Comparison of ENCODE assay signal across 8 cellular contexts in the genomic region with DNA sequence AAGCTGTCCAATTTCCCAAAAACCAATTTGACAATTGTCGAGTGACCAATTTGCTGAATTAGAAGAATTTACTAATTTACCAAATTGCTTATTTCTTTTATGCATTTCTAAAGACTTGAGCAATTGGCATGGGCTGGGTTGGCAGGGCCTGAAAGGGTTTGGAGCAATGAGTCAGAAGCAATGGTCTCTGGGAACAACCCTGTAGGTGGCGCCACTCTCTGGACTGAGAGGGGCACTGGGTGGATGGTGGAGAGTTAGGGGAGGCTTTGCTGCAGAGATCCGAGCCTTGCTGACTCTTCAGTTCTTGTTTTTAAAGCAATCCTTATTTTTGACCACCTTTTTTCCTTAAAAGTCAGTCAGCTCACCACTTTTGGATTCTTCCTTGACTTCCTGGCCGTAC.
DNase-seq lines count a peak whose midpoint lies in the region; ATAC-seq, FAIRE-seq and TF ChIP-seq lines count a peak whose summit lies in the region.

No MANE protein-coding gene starts in this region.

- no peak overlapping the region for H3K4me3 ChIP-seq in KMS-11 (IDR thresholded peaks at IDR 0.05; ENCODE audit: insufficient read depth, low read depth, low read length)
- H3K4me3 ChIP-seq in stomach: no peak overlapping the region
- no peak overlapping the region for H3K4me3 ChIP-seq in effector memory CD4-positive, alpha-beta T cell (ENCODE audit: insufficient read depth, low read depth, low read length, poor library complexity, severe bottlenecking)

- H3K4me1 ChIP-seq in KMS-11 (ENCODE audit: low read depth, poor library complexity, severe bottlenecking): peaks cover 27% of the 10 kb centered on the region
- peaks cover 0 to 11% (median 3%) of the 10 kb centered on the region in 4 donors for H3K4me1 ChIP-seq in stomach
- no peaks in the 10 kb centered on the region for H3K4me1 ChIP-seq in effector memory CD4-positive, alpha-beta T cell (ENCODE audit: control insufficient read depth, insufficient read depth, low read length, poor library complexity, severe bottlenecking)

- H3K27ac ChIP-seq in KMS-11: no peak overlapping the region
- no peak overlapping the region for H3K27ac ChIP-seq in stomach
- no peak overlapping the region for H3K27ac ChIP-seq in effector memory CD4-positive, alpha-beta T cell (ENCODE audit: insufficient read depth, low read length, poor library complexity, severe bottlenecking)

- TF ChIP-seq CTCF in KMS-11 (conservative IDR thresholded peaks at IDR 0.05; ENCODE audit: low read depth, low read length): peak; percentile 78
- TF ChIP-seq CTCF in stomach (IDR thresholded peaks at IDR 0.05): peak in 1 of 7 experiments; percentile 17

- no peaks in the 10 kb centered on the region for H3K36me3 ChIP-seq in KMS-11 (ENCODE audit: insufficient read depth)
- H3K36me3 ChIP-seq in stomach: no peaks in the 10 kb centered on the region
- H3K36me3 ChIP-seq in effector memory CD4-positive, alpha-beta T cell (ENCODE audit: control insufficient read depth, insufficient read depth, low read length): no peaks in the 10 kb centered on the region

- no peak for TF ChIP-seq POLR2A in stomach (IDR thresholded peaks at IDR 0.05)

- H3K9ac ChIP-seq in KMS-11: no peak overlapping the region

- H3K9me3 ChIP-seq in stomach: no peaks in the 10 kb centered on the region
- no peaks in the 10 kb centered on the region for H3K9me3 ChIP-seq in effector memory CD4-positive, alpha-beta T cell (ENCODE audit: control insufficient read depth, low read length)

- H3K27me3 ChIP-seq in KMS-11 (ENCODE audit: insufficient read depth, low read depth) (no peaks in the 10 kb centered on the region), stomach (no peaks in the 10 kb centered on the region)
- H3K27me3 ChIP-seq in effector memory CD4-positive, alpha-beta T cell (replicated peaks; ENCODE audit: control insufficient read depth, insufficient read depth, low read length, poor library complexity, severe bottlenecking): no peaks in the 10 kb centered on the region

- DNase-seq in ELF-1 (ENCODE audit: low read depth, low spot score) (peak; percentile 73), iPS-NIHi11 (ENCODE audit: low spot score) (peak; percentile 73), stomach (no peak), GM19239 (ENCODE audit: insufficient read length, low spot score) (no peak)
- DNase-seq in activated CD8-positive, alpha-beta memory T cell treated with anti-CD3 and anti-CD28 coated beads, Interleukin-2, amount 50 U/mL, for 48 hours: peak; percentile 74
- no peak for DNase-seq in effector memory CD4-positive, alpha-beta T cell

- no peak for TF ChIP-seq EP300 in stomach (IDR thresholded peaks at IDR 0.05)

- H4K20me1 ChIP-seq in KMS-11 (ENCODE audit: insufficient read depth): no peaks in the 10 kb centered on the region

- 78 to 89% (median 84%) methylated on average over 4 of the region's 4 CpGs for WGBS in stomach, 5 donors

- H3K79me2 ChIP-seq in KMS-11 (ENCODE audit: insufficient read depth, low read depth): no peaks in the 10 kb centered on the region

- FAIRE-seq in GM19239 (lab: Jason Lieb, UNC): no peak

- intact Hi-C loops in stomach (cut with DNase I; ENCODE audit: low total_unique reads): loop anchor here (10.0 kb wide), 2 partner anchors 1085 to 1205 kb away; no protein-coding TSS in a partner anchor

- H3K4me2 ChIP-seq in KMS-11: no peak overlapping the region

- H2AFZ ChIP-seq in KMS-11 (ENCODE audit: low read depth): no peak overlapping the region

- ATAC-seq in GM21737 (IDR thresholded peaks at IDR 0.05; ENCODE audit: unreplicated experiment): no peak

Comparison
In these comparisons a context has a peak if more than half of its experiments do, and no peak if none do; other contexts are left out.
1. DNase-seq: peak in ELF-1 (single experiment), activated CD8-positive, alpha-beta memory T cell treated with anti-CD3 and anti-CD28 coated beads, Interleukin-2, amount 50 U/mL, for 48 hours (single experiment) and iPS-NIHi11 (single experiment); none in stomach (single experiment), GM19239 (single experiment) and effector memory CD4-positive, alpha-beta T cell (0 of 3).